In genomic region chr11:134287561-134287960, GRCh38 we compare ENCODE assay signal across 37 cellular contexts. TPM values are rescaled to one million over a fixed set of nuclear protein-coding genes. Genes with fewer than 3 reads are reported as not detected.
"Had no signal": no experiment of that assay in that cellular context is flagged by ENCODE, and none has a peak within 500 bp of the region (broad histone marks: within the 10 kb centered on the region; RNA-seq: fewer than 3 reads in every experiment).

No MANE protein-coding gene starts in this region.

- H3K36me3 ChIP-seq: Peyer's patch, SJSA1, WERI-Rb-1 had no signal

- H3K36me3 Mint-ChIP-seq: brain, T-cell had no signal

- ATAC-seq: activated CD4-positive, alpha-beta T cell treated with anti-CD3 and anti-CD28 coated beads for 36 hours; activated CD4-positive, CD25-positive, alpha-beta regulatory T cell treated with anti-CD3 and anti-CD28 coated beads, Interleukin-2, amount 50 U/mL, for 24 hours; activated CD8-positive, alpha-beta T cell treated with anti-CD3 and anti-CD28 coated beads, Interleukin-2, amount 10 ng/mL, durations not matched to agents 7 days and 5 days; activated naive CD8-positive, alpha-beta T cell treated with anti-CD3 and anti-CD28 coated beads, Interleukin-2, amount 50 U/mL, for 24 hours; T-cell; T-helper 17 cell had no signal

- FAIRE-seq: bronchial epithelial cell had no signal

- H3K4me1 Mint-ChIP-seq: activated CD4-positive, alpha-beta T cell treated with anti-CD3 and anti-CD28 coated beads for 36 hours; activated CD4-positive, alpha-beta T cell treated with anti-CD3 and anti-CD28 coated beads, Interleukin-2, amount 10 ng/mL, durations not matched to agents 7 days and 5 days; activated naive CD4-positive, alpha-beta T cell treated with anti-CD3 and anti-CD28 coated beads, Interleukin-2, amount 10 ng/mL, durations not matched to agents 7 days and 5 days; activated naive CD8-positive, alpha-beta T cell treated with anti-CD3 and anti-CD28 coated beads, Interleukin-2, amount 50 U/mL, for 24 hours; T-cell had no signal

- H3K4me2 ChIP-seq: SK-N-SH had no signal

- H3K27me3 Mint-ChIP-seq: activated CD4-positive, alpha-beta T cell treated with anti-CD3 and anti-CD28 coated beads for 36 hours; activated CD4-positive, alpha-beta T cell treated with anti-CD3 and anti-CD28 coated beads, Interleukin-2, amount 10 ng/mL, durations not matched to agents 7 days and 5 days; activated naive CD4-positive, alpha-beta T cell treated with anti-CD3 and anti-CD28 coated beads, Interleukin-2, amount 10 ng/mL, durations not matched to agents 7 days and 5 days; activated naive CD8-positive, alpha-beta T cell; activated naive CD8-positive, alpha-beta T cell treated with anti-CD3 and anti-CD28 coated beads, Interleukin-2, amount 50 U/mL, for 24 hours; T-cell; T-helper 17 cell had no signal

- DNase-seq: activated CD4-positive, alpha-beta T cell treated with anti-CD3 and anti-CD28 coated beads for 36 hours; activated CD4-positive, alpha-beta T cell treated with anti-CD3 and anti-CD28 coated beads, Interleukin-2, amount 10 ng/mL, durations not matched to agents 7 days and 5 days; activated CD4-positive, alpha-beta T cell treated with anti-CD3 and anti-CD28 coated beads, Interleukin-2, amount 50 U/mL, for 48 hours; activated CD8-positive, alpha-beta memory T cell treated with anti-CD3 and anti-CD28 coated beads, Interleukin-2, amount 50 U/mL, for 48 hours; activated CD8-positive, alpha-beta T cell treated with anti-CD3 and anti-CD28 coated beads, Interleukin-2, amount 10 ng/mL, durations not matched to agents 7 days and 5 days; activated effector memory CD4-positive, alpha-beta T cell treated with Interleukin-2 at 50 U/mL for 16 hours; activated naive CD4-positive, alpha-beta T cell treated with anti-CD3 and anti-CD28 coated beads, Interleukin-2, amount 10 ng/mL, durations not matched to agents 7 days and 5 days; activated naive CD8-positive, alpha-beta T cell treated with anti-CD3 and anti-CD28 coated beads, Interleukin-2, amount 50 U/mL, for 24 hours; activated T-cell treated with anti-CD3 and anti-CD28 coated beads, Interleukin-2, amount 50 U/mL, for 48 hours; anterior cingulate cortex; central memory CD4-positive, alpha-beta T cell; Karpas-422; KBM-7; NCI-H1105; NCI-H1417 treated with DMSO at 0.1 percent for 48 hours; NCI-H187 treated with DMSO at 0.1 percent for 48 hours; NCI-H2081; NCI-H2171 treated with DMSO at 0.1 percent for 48 hours; NCI-H2227 treated with DMSO at 0.1 percent for 48 hours; NCI-H446; NCI-H510A treated with DMSO at 0.1 percent for 48 hours; NCI-H69; NCI-H82; Peyer's patch; RPMI8226; SHP77 treated with DMSO at 0.1 percent for 48 hours; SK-N-SH; T-helper 17 cell; T1000; WERI-Rb-1 had no signal

- H3K27ac ChIP-seq: Peyer's patch, SJSA1, WERI-Rb-1 had no signal

- H3K9me3 Mint-ChIP-seq: activated CD4-positive, alpha-beta T cell treated with anti-CD3 and anti-CD28 coated beads, Interleukin-2, amount 10 ng/mL, durations not matched to agents 7 days and 5 days; activated naive CD4-positive, alpha-beta T cell treated with anti-CD3 and anti-CD28 coated beads, Interleukin-2, amount 10 ng/mL, durations not matched to agents 7 days and 5 days; activated naive CD8-positive, alpha-beta T cell treated with anti-CD3 and anti-CD28 coated beads, Interleukin-2, amount 50 U/mL, for 24 hours; brain; T-cell had no signal

- H3K9ac ChIP-seq: SK-N-SH had no signal

- H3K27me3 ChIP-seq: Peyer's patch, SJSA1 had no signal

- H3K9me2 ChIP-seq: SK-N-SH had no signal

- H3K4me1 ChIP-seq: Peyer's patch, SJSA1 had no signal

- H3K9me3 ChIP-seq: Peyer's patch, SJSA1, SK-N-SH had no signal

- H3K27ac Mint-ChIP-seq: activated CD4-positive, alpha-beta T cell treated with anti-CD3 and anti-CD28 coated beads for 36 hours; activated CD4-positive, alpha-beta T cell treated with anti-CD3 and anti-CD28 coated beads, Interleukin-2, amount 10 ng/mL, durations not matched to agents 7 days and 5 days; activated CD8-positive, alpha-beta T cell treated with anti-CD3 and anti-CD28 coated beads, Interleukin-2, amount 10 ng/mL, durations not matched to agents 7 days and 5 days; activated naive CD4-positive, alpha-beta T cell treated with anti-CD3 and anti-CD28 coated beads, Interleukin-2, amount 10 ng/mL, durations not matched to agents 7 days and 5 days; activated naive CD8-positive, alpha-beta T cell; activated naive CD8-positive, alpha-beta T cell treated with anti-CD3 and anti-CD28 coated beads, Interleukin-2, amount 50 U/mL, for 24 hours; brain; T-cell; T-helper 17 cell had no signal

- H3K4me3 ChIP-seq: Peyer's patch, SJSA1 had no signal

- H3K4me3 Mint-ChIP-seq: activated CD4-positive, alpha-beta T cell treated with anti-CD3 and anti-CD28 coated beads for 36 hours; activated CD4-positive, alpha-beta T cell treated with anti-CD3 and anti-CD28 coated beads, Interleukin-2, amount 10 ng/mL, durations not matched to agents 7 days and 5 days; activated CD8-positive, alpha-beta T cell treated with anti-CD3 and anti-CD28 coated beads, Interleukin-2, amount 10 ng/mL, durations not matched to agents 7 days and 5 days; activated naive CD4-positive, alpha-beta T cell treated with anti-CD3 and anti-CD28 coated beads, Interleukin-2, amount 10 ng/mL, durations not matched to agents 7 days and 5 days; activated naive CD8-positive, alpha-beta T cell; activated naive CD8-positive, alpha-beta T cell treated with anti-CD3 and anti-CD28 coated beads, Interleukin-2, amount 50 U/mL, for 24 hours; brain; T-cell; T-helper 17 cell had no signal

RNA-seq across cellular contexts. Expression of gene GLB1L3, which starts 11.4 kb away (rescaled TPM):
- total RNA-seq: MCF 10A, Peyer's patch, SJSA1 had no signal
- polyA plus RNA-seq: SK-N-SH had no signal

RNA-seq across cellular contexts. Expression of gene GLB1L2, which starts 44.2 kb away (rescaled TPM):
- total RNA-seq: SJSA1 had no signal
